Comparison of ENCODE assay signal across 15 cellular contexts in the genomic region with DNA sequence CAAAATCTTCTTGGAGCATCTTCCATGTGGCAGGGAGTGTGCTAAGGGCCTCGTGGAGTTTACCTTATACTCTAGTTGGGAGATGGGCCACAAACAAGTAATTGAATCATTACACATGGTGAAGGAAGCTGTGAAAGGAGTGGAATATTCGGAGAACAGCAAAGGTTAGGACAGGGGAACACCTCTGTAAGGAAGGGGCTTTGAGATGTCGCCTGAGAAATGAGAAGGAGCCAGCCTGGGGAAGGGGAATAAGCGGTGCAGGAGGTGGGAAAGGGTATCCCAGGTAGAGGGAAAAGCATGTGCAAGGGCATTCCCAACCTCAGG. TPM values are rescaled to one million over a fixed set of nuclear protein-coding genes. Genes with fewer than 3 reads are reported as not detected.
DNase-seq lines count a peak whose midpoint lies in the region; ATAC-seq and TF ChIP-seq lines count a peak whose summit lies in the region.
"Had no signal": no experiment of that assay in that cellular context is flagged by ENCODE, and none has a peak within 500 bp of the region (broad histone marks: within the 10 kb centered on the region; RNA-seq: fewer than 3 reads in every experiment).

No MANE protein-coding gene starts in this region.

- H3K36me3 ChIP-seq in upper lobe of right lung, result no peaks in the 10 kb centered on the region
- H3K36me3 ChIP-seq: pancreas had no signal

- DNase-seq in activated naive CD4-positive, alpha-beta T cell (lab: John Stamatoyannopoulos, UW), result no peak
- DNase-seq in coronary artery (ENCODE audit: low spot score) (no peak), upper lobe of right lung (no peak), amniotic stem cell (lab: John Stamatoyannopoulos, UW) (no peak), COR-L47 (lab: John Stamatoyannopoulos, UW) (no peak)
- DNase-seq in activated CD4-positive, CD25-positive, alpha-beta regulatory T cell (lab: John Stamatoyannopoulos, UW), result no peak
- DNase-seq: activated CD8-positive, alpha-beta memory T cell treated with anti-CD3 and anti-CD28 coated beads, Interleukin-2, amount 10 ng/mL, durations not matched to agents 7 days and 5 days; dermis blood vessel endothelial cell; EL; NCI-H1092 treated with DMSO at 0.1 percent for 48 hours; NCI-H510A had no signal

- no peak for TF ChIP-seq CTCF in coronary artery (IDR thresholded peaks at IDR 0.05)
- TF ChIP-seq CTCF in nephron (IDR thresholded peaks at IDR 0.05; ENCODE audit: unreplicated experiment in 3 of 3), result no peak
- no peak for TF ChIP-seq CTCF in upper lobe of right lung (IDR thresholded peaks at IDR 0.05)

- intact Hi-C loops in upper lobe of right lung (cut with DNase I), result no loop called here

- no peak for ATAC-seq in upper lobe of right lung
- ATAC-seq: activated CD8-positive, alpha-beta memory T cell treated with anti-CD3 and anti-CD28 coated beads, Interleukin-2, amount 10 ng/mL, durations not matched to agents 7 days and 5 days had no signal

- no peaks in the 10 kb centered on the region for H3K27me3 ChIP-seq in upper lobe of right lung
- H3K27me3 ChIP-seq: foreskin keratinocyte, pancreas had no signal

- H3K9me3 Mint-ChIP-seq in activated naive CD4-positive, alpha-beta T cell treated with anti-CD3 and anti-CD28 coated beads, Interleukin-2, amount 50 U/mL, for 24 hours, result no peaks in the 10 kb centered on the region
- no peaks in the 10 kb centered on the region for H3K9me3 Mint-ChIP-seq in nephron

- H3K36me3 Mint-ChIP-seq in activated naive CD4-positive, alpha-beta T cell treated with anti-CD3 and anti-CD28 coated beads, Interleukin-2, amount 50 U/mL, for 24 hours, result no peaks in the 10 kb centered on the region
- no peaks in the 10 kb centered on the region for H3K36me3 Mint-ChIP-seq in nephron (ENCODE audit: low read depth)

- peaks cover 31% of the 10 kb centered on the region for H3K4me1 Mint-ChIP-seq in activated naive CD4-positive, alpha-beta T cell treated with anti-CD3 and anti-CD28 coated beads, Interleukin-2, amount 50 U/mL, for 24 hours
- peaks cover 40% of the 10 kb centered on the region for H3K4me1 Mint-ChIP-seq in nephron

- H3K27ac Mint-ChIP-seq in activated naive CD4-positive, alpha-beta T cell treated with anti-CD3 and anti-CD28 coated beads, Interleukin-2, amount 50 U/mL, for 24 hours, result peak overlapping the region; percentile 30
- H3K27ac Mint-ChIP-seq in nephron, result peak overlapping the region; percentile 5 to 59 (median 9)
- H3K27ac Mint-ChIP-seq: activated CD8-positive, alpha-beta memory T cell treated with anti-CD3 and anti-CD28 coated beads, Interleukin-2, amount 10 ng/mL, durations not matched to agents 7 days and 5 days had no signal

- H3K4me3 ChIP-seq in coronary artery, result no peak overlapping the region
- no peak overlapping the region for H3K4me3 ChIP-seq in upper lobe of right lung
- H3K4me3 ChIP-seq: pancreas had no signal

- peak overlapping the region; percentile 71 to 98 for H3K27ac ChIP-seq in coronary artery
- H3K27ac ChIP-seq in upper lobe of right lung, result peak overlapping the region; percentile 78
- H3K27ac ChIP-seq: foreskin keratinocyte had no signal

- H3K27me3 Mint-ChIP-seq in activated naive CD4-positive, alpha-beta T cell treated with anti-CD3 and anti-CD28 coated beads, Interleukin-2, amount 50 U/mL, for 24 hours, result no peaks in the 10 kb centered on the region
- peaks cover 14% of the 10 kb centered on the region for H3K27me3 Mint-ChIP-seq in nephron (ENCODE audit: low read depth)
- H3K27me3 Mint-ChIP-seq: activated CD8-positive, alpha-beta memory T cell treated with anti-CD3 and anti-CD28 coated beads, Interleukin-2, amount 10 ng/mL, durations not matched to agents 7 days and 5 days had no signal

- no peaks in the 10 kb centered on the region for H3K9me3 ChIP-seq in upper lobe of right lung
- H3K9me3 ChIP-seq: pancreas had no signal

- no peak overlapping the region for H3K4me3 Mint-ChIP-seq in activated naive CD4-positive, alpha-beta T cell treated with anti-CD3 and anti-CD28 coated beads, Interleukin-2, amount 50 U/mL, for 24 hours
- peak overlapping the region in 1 of 3 experiments; percentile 75 for H3K4me3 Mint-ChIP-seq in nephron
- H3K4me3 Mint-ChIP-seq: activated CD8-positive, alpha-beta memory T cell treated with anti-CD3 and anti-CD28 coated beads, Interleukin-2, amount 10 ng/mL, durations not matched to agents 7 days and 5 days had no signal

- H3K4me1 ChIP-seq in upper lobe of right lung, result peaks cover 47% of the 10 kb centered on the region

RNA-seq across cellular contexts. Expression of a gene that starts 2.2 kb away (rescaled TPM):
- total RNA-seq in upper lobe of right lung, result 595 TPM
